Comparison of ENCODE assay signal across 1 cellular context in the genomic region with DNA sequence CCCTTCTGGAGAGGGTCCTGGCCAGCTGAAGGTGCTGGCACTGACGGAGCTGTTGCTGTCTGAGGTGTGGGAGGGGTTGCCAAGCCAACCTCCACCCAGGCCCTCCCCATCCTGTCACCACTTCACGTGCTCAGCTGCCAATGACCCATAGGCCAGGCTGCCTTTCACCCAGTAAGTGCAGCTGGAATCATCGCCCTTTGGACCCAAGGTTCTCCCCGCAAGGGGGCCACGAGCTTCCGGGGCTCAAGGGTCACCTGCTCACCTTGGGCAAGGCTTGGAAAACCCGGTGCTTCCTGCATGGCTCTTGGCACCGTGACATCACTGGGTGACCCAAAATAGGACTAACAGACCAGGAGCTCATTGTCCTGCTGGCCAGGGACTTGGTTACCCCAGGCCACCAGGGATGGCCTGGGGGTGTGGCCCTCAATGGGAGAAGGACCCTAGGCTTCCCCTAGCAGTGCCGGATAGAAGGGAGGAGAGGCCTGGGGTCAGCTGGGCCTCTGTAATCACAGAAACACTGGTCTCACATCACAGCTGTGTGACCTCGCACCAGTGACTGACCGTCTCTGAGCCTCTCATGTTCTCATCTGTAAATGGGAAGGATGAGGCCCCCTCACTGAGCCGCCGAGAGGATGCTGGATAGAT.
A peak's percentile ranks its signal among the peaks of the same experiment; 100 is the strongest.
TF ChIP-seq lines count a peak whose summit lies in the region.

No MANE protein-coding gene starts in this region.

TF ChIP-seq in HepG2, 621 proteins besides CTCF, POLR2A, EP300 and RAD21 (continued from another document and continues in another):
- TF ChIP-seq, protein P1, sequence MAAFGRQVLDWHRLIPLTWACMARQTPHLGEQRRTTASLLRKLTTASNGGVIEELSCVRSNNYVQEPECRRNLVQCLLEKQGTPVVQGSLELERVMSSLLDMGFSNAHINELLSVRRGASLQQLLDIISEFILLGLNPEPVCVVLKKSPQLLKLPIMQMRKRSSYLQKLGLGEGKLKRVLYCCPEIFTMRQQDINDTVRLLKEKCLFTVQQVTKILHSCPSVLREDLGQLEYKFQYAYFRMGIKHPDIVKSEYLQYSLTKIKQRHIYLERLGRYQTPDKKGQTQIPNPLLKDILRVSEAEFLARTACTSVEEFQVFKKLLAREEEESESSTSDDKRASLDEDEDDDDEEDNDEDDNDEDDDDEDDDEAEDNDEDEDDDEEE (CRISPR knock-in tag; IDR thresholded peaks at IDR 0.05) = peak; percentile 70; the same call in 1 of the 2 replicates
- TF ChIP-seq, protein P2, sequence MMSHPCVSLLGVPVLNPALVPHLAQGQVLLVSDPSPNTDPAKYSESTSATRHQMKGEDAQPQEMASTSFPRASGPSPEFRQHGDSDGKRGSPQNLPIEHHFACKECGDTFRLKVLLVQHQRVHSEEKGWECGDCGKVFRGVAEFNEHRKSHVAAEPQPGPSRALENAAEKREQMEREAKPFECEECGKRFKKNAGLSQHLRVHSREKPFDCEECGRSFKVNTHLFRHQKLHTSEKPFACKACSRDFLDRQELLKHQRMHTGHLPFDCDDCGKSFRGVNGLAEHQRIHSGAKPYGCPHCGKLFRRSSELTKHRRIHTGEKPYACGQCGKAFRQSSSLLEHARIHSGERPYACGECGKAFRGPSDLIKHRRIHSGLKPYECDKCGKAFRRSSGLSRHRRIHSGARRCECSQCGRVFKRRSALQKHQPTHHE (CRISPR knock-in tag; IDR thresholded peaks at IDR 0.05; ENCODE audit: borderline replicate concordance) = peak; percentile 42; the same call in 1 of the 2 replicates
- TF ChIP-seq, protein P3, sequence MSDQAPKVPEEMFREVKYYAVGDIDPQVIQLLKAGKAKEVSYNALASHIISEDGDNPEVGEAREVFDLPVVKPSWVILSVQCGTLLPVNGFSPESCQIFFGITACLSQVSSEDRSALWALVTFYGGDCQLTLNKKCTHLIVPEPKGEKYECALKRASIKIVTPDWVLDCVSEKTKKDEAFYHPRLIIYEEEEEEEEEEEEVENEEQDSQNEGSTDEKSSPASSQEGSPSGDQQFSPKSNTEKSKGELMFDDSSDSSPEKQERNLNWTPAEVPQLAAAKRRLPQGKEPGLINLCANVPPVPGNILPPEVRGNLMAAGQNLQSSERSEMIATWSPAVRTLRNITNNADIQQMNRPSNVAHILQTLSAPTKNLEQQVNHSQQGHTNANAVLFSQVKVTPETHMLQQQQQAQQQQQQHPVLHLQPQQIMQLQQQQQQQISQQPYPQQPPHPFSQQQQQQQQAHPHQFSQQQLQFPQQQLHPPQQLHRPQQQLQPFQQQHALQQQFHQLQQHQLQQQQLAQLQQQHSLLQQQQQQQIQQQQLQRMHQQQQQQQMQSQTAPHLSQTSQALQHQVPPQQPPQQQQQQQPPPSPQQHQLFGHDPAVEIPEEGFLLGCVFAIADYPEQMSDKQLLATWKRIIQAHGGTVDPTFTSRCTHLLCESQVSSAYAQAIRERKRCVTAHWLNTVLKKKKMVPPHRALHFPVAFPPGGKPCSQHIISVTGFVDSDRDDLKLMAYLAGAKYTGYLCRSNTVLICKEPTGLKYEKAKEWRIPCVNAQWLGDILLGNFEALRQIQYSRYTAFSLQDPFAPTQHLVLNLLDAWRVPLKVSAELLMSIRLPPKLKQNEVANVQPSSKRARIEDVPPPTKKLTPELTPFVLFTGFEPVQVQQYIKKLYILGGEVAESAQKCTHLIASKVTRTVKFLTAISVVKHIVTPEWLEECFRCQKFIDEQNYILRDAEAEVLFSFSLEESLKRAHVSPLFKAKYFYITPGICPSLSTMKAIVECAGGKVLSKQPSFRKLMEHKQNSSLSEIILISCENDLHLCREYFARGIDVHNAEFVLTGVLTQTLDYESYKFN (CRISPR knock-in tag; conservative IDR thresholded peaks at IDR 0.05) = peak; percentile 100
- TF ChIP-seq SUZ12 (IDR thresholded peaks at IDR 0.05; ENCODE audit: low read depth, low read length) (no peak), SMAD3 (CRISPR knock-in tag; IDR thresholded peaks at IDR 0.05) (peak; percentile 88), FOXK1 (CRISPR knock-in tag; IDR thresholded peaks at IDR 0.05; ENCODE audit: borderline replicate concordance, low read depth) (peak; percentile 88; the same call in 1 of the 2 replicates), HNRNPK (IDR thresholded peaks at IDR 0.05; ENCODE audit: low read depth, low read length, poor library complexity, severe bottlenecking) (no peak), ZNF496 (CRISPR knock-in tag; IDR thresholded peaks at IDR 0.05; ENCODE audit: insufficient replicate concordance) (no peak), ZKSCAN5 (CRISPR knock-in tag; IDR thresholded peaks at IDR 0.05) (no peak), ASH2L (IDR thresholded peaks at IDR 0.05; ENCODE audit: insufficient read length, low read depth, low read length) (peak; percentile 88), SAFB2 (CRISPR knock-in tag; IDR thresholded peaks at IDR 0.05; ENCODE audit: borderline replicate concordance, low read depth) (no peak), IRX3 (CRISPR knock-in tag; IDR thresholded peaks at IDR 0.05; ENCODE audit: borderline replicate concordance, low read depth) (peak; percentile 42; the same call in 1 of the 2 replicates), DMAP1 (CRISPR knock-in tag; IDR thresholded peaks at IDR 0.05) (peak; percentile 90), TCF7L2 (IDR thresholded peaks at IDR 0.05; ENCODE audit: low read depth, low read length) (no peak), PPARG (CRISPR knock-in tag; conservative IDR thresholded peaks at IDR 0.05) (peak; percentile 100), ZNF614 (CRISPR knock-in tag; IDR thresholded peaks at IDR 0.05; ENCODE audit: borderline replicate concordance) (peak; percentile 94; the same call in 1 of the 2 replicates), ATRX (CRISPR knock-in tag; IDR thresholded peaks at IDR 0.05; ENCODE audit: borderline replicate concordance) (no peak), SNAPC2 (CRISPR knock-in tag; IDR thresholded peaks at IDR 0.05) (peak; percentile 77; the same call in 1 of the 2 replicates), ZNF12 (CRISPR knock-in tag; IDR thresholded peaks at IDR 0.05) (peak; percentile 67; the same call in 1 of the 2 replicates), ZNF766 (CRISPR knock-in tag; IDR thresholded peaks at IDR 0.05; ENCODE audit: borderline replicate concordance) (peak; percentile 58; the same call in 1 of the 2 replicates), NFE2 (CRISPR knock-in tag; IDR thresholded peaks at IDR 0.05) (no peak), ZNF343 (CRISPR knock-in tag; IDR thresholded peaks at IDR 0.05) (peak; percentile 84; the same call in 1 of the 2 replicates), GPN1 (CRISPR knock-in tag; IDR thresholded peaks at IDR 0.05; ENCODE audit: borderline replicate concordance) (no peak), NCOA1 (CRISPR knock-in tag; IDR thresholded peaks at IDR 0.05) (peak; percentile 98), RBAK (CRISPR knock-in tag; IDR thresholded peaks at IDR 0.05) (peak; percentile 31; the same call in 1 of the 2 replicates)
- TF ChIP-seq, protein P4, sequence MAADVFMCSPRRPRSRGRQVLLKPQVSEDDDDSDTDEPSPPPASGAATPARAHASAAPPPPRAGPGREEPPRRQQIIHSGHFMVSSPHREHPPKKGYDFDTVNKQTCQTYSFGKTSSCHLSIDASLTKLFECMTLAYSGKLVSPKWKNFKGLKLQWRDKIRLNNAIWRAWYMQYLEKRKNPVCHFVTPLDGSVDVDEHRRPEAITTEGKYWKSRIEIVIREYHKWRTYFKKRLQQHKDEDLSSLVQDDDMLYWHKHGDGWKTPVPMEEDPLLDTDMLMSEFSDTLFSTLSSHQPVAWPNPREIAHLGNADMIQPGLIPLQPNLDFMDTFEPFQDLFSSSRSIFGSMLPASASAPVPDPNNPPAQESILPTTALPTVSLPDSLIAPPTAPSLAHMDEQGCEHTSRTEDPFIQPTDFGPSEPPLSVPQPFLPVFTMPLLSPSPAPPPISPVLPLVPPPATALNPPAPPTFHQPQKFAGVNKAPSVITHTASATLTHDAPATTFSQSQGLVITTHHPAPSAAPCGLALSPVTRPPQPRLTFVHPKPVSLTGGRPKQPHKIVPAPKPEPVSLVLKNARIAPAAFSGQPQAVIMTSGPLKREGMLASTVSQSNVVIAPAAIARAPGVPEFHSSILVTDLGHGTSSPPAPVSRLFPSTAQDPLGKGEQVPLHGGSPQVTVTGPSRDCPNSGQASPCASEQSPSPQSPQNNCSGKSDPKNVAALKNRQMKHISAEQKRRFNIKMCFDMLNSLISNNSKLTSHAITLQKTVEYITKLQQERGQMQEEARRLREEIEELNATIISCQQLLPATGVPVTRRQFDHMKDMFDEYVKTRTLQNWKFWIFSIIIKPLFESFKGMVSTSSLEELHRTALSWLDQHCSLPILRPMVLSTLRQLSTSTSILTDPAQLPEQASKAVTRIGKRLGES (CRISPR knock-in tag; IDR thresholded peaks at IDR 0.05; ENCODE audit: borderline replicate concordance) = peak; percentile 98
- TF ChIP-seq, protein P5, sequence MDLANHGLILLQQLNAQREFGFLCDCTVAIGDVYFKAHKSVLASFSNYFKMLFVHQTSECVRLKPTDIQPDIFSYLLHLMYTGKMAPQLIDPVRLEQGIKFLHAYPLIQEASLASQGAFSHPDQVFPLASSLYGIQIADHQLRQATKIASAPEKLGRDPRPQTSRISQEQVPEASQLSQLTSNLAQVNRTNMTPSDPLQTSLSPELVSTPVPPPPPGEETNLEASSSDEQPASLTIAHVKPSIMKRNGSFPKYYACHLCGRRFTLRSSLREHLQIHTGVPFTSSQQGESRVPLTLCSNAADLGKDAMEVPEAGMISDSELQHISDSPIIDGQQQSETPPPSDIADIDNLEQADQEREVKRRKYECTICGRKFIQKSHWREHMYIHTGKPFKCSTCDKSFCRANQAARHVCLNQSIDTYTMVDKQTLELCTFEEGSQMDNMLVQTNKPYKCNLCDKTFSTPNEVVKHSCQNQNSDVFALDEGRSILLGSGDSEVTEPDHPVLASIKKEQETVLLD (CRISPR knock-in tag; IDR thresholded peaks at IDR 0.05; ENCODE audit: low read depth) = no peak
- TF ChIP-seq, protein P6, sequence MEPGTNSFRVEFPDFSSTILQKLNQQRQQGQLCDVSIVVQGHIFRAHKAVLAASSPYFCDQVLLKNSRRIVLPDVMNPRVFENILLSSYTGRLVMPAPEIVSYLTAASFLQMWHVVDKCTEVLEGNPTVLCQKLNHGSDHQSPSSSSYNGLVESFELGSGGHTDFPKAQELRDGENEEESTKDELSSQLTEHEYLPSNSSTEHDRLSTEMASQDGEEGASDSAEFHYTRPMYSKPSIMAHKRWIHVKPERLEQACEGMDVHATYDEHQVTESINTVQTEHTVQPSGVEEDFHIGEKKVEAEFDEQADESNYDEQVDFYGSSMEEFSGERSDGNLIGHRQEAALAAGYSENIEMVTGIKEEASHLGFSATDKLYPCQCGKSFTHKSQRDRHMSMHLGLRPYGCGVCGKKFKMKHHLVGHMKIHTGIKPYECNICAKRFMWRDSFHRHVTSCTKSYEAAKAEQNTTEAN (CRISPR knock-in tag; conservative IDR thresholded peaks at IDR 0.05) = no peak; the same call in 1 of the 2 replicates
- TF ChIP-seq, protein P7, sequence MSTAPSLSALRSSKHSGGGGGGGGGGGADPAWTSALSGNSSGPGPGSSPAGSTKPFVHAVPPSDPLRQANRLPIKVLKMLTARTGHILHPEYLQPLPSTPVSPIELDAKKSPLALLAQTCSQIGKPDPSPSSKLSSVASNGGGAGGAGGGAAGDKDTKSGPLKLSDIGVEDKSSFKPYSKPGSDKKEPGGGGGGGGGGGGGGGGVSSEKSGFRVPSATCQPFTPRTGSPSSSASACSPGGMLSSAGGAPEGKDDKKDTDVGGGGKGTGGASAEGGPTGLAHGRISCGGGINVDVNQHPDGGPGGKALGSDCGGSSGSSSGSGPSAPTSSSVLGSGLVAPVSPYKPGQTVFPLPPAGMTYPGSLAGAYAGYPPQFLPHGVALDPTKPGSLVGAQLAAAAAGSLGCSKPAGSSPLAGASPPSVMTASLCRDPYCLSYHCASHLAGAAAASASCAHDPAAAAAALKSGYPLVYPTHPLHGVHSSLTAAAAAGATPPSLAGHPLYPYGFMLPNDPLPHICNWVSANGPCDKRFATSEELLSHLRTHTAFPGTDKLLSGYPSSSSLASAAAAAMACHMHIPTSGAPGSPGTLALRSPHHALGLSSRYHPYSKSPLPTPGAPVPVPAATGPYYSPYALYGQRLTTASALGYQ (CRISPR knock-in tag; IDR thresholded peaks at IDR 0.05) = peak; percentile 93
- TF ChIP-seq, protein P8, sequence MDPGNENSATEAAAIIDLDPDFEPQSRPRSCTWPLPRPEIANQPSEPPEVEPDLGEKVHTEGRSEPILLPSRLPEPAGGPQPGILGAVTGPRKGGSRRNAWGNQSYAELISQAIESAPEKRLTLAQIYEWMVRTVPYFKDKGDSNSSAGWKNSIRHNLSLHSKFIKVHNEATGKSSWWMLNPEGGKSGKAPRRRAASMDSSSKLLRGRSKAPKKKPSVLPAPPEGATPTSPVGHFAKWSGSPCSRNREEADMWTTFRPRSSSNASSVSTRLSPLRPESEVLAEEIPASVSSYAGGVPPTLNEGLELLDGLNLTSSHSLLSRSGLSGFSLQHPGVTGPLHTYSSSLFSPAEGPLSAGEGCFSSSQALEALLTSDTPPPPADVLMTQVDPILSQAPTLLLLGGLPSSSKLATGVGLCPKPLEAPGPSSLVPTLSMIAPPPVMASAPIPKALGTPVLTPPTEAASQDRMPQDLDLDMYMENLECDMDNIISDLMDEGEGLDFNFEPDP (CRISPR knock-in tag; conservative IDR thresholded peaks at IDR 0.05) = no peak
- TF ChIP-seq, protein P9, sequence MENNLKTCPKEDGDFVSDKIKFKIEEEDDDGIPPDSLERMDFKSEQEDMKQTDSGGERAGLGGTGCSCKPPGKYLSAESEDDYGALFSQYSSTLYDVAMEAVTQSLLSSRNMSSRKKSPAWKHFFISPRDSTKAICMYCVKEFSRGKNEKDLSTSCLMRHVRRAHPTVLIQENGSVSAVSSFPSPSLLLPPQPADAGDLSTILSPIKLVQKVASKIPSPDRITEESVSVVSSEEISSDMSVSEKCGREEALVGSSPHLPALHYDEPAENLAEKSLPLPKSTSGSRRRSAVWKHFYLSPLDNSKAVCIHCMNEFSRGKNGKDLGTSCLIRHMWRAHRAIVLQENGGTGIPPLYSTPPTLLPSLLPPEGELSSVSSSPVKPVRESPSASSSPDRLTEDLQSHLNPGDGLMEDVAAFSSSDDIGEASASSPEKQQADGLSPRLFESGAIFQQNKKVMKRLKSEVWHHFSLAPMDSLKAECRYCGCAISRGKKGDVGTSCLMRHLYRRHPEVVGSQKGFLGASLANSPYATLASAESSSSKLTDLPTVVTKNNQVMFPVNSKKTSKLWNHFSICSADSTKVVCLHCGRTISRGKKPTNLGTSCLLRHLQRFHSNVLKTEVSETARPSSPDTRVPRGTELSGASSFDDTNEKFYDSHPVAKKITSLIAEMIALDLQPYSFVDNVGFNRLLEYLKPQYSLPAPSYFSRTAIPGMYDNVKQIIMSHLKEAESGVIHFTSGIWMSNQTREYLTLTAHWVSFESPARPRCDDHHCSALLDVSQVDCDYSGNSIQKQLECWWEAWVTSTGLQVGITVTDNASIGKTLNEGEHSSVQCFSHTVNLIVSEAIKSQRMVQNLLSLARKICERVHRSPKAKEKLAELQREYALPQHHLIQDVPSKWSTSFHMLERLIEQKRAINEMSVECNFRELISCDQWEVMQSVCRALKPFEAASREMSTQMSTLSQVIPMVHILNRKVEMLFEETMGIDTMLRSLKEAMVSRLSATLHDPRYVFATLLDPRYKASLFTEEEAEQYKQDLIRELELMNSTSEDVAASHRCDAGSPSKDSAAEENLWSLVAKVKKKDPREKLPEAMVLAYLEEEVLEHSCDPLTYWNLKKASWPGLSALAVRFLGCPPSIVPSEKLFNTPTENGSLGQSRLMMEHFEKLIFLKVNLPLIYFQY (CRISPR knock-in tag; IDR thresholded peaks at IDR 0.05; ENCODE audit: borderline replicate concordance) = peak; percentile 98
- TF ChIP-seq, protein P10, sequence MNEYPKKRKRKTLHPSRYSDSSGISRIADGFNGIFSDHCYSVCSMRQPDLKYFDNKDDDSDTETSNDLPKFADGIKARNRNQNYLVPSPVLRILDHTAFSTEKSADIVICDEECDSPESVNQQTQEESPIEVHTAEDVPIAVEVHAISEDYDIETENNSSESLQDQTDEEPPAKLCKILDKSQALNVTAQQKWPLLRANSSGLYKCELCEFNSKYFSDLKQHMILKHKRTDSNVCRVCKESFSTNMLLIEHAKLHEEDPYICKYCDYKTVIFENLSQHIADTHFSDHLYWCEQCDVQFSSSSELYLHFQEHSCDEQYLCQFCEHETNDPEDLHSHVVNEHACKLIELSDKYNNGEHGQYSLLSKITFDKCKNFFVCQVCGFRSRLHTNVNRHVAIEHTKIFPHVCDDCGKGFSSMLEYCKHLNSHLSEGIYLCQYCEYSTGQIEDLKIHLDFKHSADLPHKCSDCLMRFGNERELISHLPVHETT (CRISPR knock-in tag; conservative IDR thresholded peaks at IDR 0.05) = peak; percentile 64; the same call in 1 of the 2 replicates
